8 cellular contexts compared by ENCODE assay signal in the genomic region with DNA sequence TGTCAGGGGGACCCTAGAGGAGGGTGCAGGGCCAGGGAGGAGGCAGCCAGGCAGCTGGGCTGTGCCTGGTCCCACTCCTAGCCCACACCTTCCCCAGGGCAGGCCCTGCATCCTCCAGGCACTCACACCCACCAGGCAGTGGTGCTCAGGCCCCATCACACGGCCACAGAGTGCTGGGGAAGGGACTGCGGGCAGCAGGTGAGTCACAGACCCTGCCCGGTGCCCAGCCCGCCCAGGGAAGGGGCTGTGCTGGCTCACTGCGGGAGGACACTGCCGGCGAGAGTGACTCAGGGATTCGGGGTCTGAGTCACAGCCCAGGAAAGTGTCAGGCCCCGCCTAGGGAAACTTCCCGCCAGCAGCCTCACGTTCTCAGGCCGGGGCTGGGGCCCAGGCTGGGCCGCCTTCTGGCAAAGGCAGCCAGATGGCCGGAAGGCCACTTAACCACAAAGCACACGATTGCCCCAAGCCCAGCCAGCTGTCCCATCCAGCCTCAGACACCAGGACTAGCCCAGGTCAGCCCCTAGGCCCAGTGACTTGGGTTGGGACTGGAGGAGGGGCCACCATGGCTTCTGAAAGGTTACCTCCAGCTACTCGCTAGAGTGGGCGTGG. TPM values are rescaled to one million over a fixed set of nuclear protein-coding genes. Genes with fewer than 3 reads are reported as not detected.
DNase-seq lines count a peak whose midpoint lies in the region; ATAC-seq and TF ChIP-seq lines count a peak whose summit lies in the region.

No MANE protein-coding gene starts in this region.

- H3K4me3 ChIP-seq in SJCRH30, result no peak overlapping the region
- peak overlapping the region in 2 of 10 donors; percentile 5 to 22 for H3K4me3 ChIP-seq in heart right ventricle
- peak overlapping the region in 3 of 4 donors; percentile 25 to 33 (median 31) for H3K4me3 ChIP-seq in gastrocnemius medialis

- H3K9me3 ChIP-seq in SJCRH30 (replicated peaks) (0 out of 2 replicates have a peak, but pooled peaks cover 3% of the 10 kb centered on the region), heart right ventricle (no peaks in the 10 kb centered on the region), gastrocnemius medialis (no peaks in the 10 kb centered on the region)

- H3K36me3 ChIP-seq in SJCRH30 (peaks cover 9% of the 10 kb centered on the region; the same call in 1 of the 2 replicates), heart right ventricle (peaks cover 0 to 33% (median 0%) of the 10 kb centered on the region in 9 donors), gastrocnemius medialis (peaks cover 0 to 36% of the 10 kb centered on the region in 2 donors)

- peak; percentile 99 for DNase-seq in AG20443 (ENCODE audit: low spot score)
- peak; percentile 96 for DNase-seq in GM19240 (ENCODE audit: insufficient read length, low spot score)
- peak; percentile 94 to 96 for DNase-seq in SJCRH30
- peak; percentile 68 to 95 for DNase-seq in activated naive CD4-positive, alpha-beta T cell treated with anti-CD3 and anti-CD28 coated beads, Interleukin-2, amount 50 U/mL, for 72 hours (ENCODE audit: low spot score in 2 of 2)
- DNase-seq in heart right ventricle, result peak; percentile 86 to 87
- peak; percentile 96 to 99 for DNase-seq in gastrocnemius medialis
- DNase-seq in effector CD8-positive, alpha-beta T cell (lab: John Stamatoyannopoulos, UW), result no peak

- H3K4me1 ChIP-seq in SJCRH30 (peaks cover 24% of the 10 kb centered on the region), heart right ventricle (peaks cover 0 to 55% (median 33%) of the 10 kb centered on the region in 9 donors), gastrocnemius medialis (peaks cover 63 to 88% of the 10 kb centered on the region in 2 donors)

- intact Hi-C loops in heart right ventricle (cut with DNase I) (loop anchor here in 4 of 10 donors (5.0 to 10.0 kb wide), 3 partner anchors 43 to 230 kb away; a partner anchor contains a TSS), gastrocnemius medialis (cut with DNase I; ENCODE audit: low total_unique reads) (loop anchor here (1.0 to 10.0 kb wide), 4 partner anchors 38 to 348 kb away; a partner anchor contains a TSS)

- H3K27ac ChIP-seq in SJCRH30 (peak overlapping the region; percentile 78), heart right ventricle (peak overlapping the region in 9 of 10 donors; percentile 38 to 76 (median 63)), gastrocnemius medialis (peak overlapping the region; percentile 97 to 100 (median 100))

- in situ Hi-C loops in gastrocnemius medialis (cut with MboI; ENCODE audit: low sequenced_read_pairs in 4 of 4), result loop anchor here in 1 of 4 donors (10.0 to 25.0 kb wide), 2 partner anchors 90 to 448 kb away; no protein-coding TSS in a partner anchor

- peak in 2 of 9 donors; percentile 11 to 21 for TF ChIP-seq CTCF in heart right ventricle (IDR thresholded peaks at IDR 0.05)
- TF ChIP-seq CTCF in gastrocnemius medialis (IDR thresholded peaks at IDR 0.05 in 4 of 5, conservative IDR thresholded peaks at IDR 0.05 in 1 of 5), result peak in 2 of 5 experiments; percentile 8 to 48

- peaks cover 0 to 12% of the 10 kb centered on the region in 2 donors for H3K36me3 Mint-ChIP-seq in activated naive CD4-positive, alpha-beta T cell treated with anti-CD3 and anti-CD28 coated beads, Interleukin-2, amount 50 U/mL, for 72 hours

- no peaks in the 10 kb centered on the region for H3K9me3 Mint-ChIP-seq in activated naive CD4-positive, alpha-beta T cell treated with anti-CD3 and anti-CD28 coated beads, Interleukin-2, amount 50 U/mL, for 72 hours

- WGBS in heart right ventricle, 2 donors, result 27 to 35% methylated on average over 17 of the region's 17 CpGs

- ATAC-seq in HG03342 (IDR thresholded peaks at IDR 0.05; ENCODE audit: unreplicated experiment) (peak; percentile 89), heart right ventricle (peak; percentile 86 to 93 (median 89)), gastrocnemius medialis (peak; percentile 51 to 64)
- peak; percentile 94 to 98 for ATAC-seq in activated naive CD4-positive, alpha-beta T cell treated with anti-CD3 and anti-CD28 coated beads, Interleukin-2, amount 50 U/mL, for 72 hours

- H3K27me3 ChIP-seq in SJCRH30, result no peaks in the 10 kb centered on the region
- H3K27me3 ChIP-seq in heart right ventricle, result no peaks in the 10 kb centered on the region
- no peaks in the 10 kb centered on the region for H3K27me3 ChIP-seq in gastrocnemius medialis

- TF ChIP-seq POLR2A in gastrocnemius medialis (IDR thresholded peaks at IDR 0.05), result peak; percentile 71 to 74

- peak overlapping the region; percentile 50 to 87 for H3K27ac Mint-ChIP-seq in activated naive CD4-positive, alpha-beta T cell treated with anti-CD3 and anti-CD28 coated beads, Interleukin-2, amount 50 U/mL, for 72 hours

RNA-seq across cellular contexts. Expression of a gene that starts 42.2 kb away (rescaled TPM):
- total RNA-seq in SJCRH30 (2014; rRNA removed; shearing (Covaris generic)), result 87.6 and 90.4 TPM in 2 replicates
- 10 to 100 TPM; 43.0 to 98.3 TPM for total RNA-seq in activated naive CD4-positive, alpha-beta T cell treated with anti-CD3 and anti-CD28 coated beads, Interleukin-2, amount 50 U/mL, for 72 hours
- total RNA-seq in heart right ventricle (10 to 100 TPM; 11.9 to 21.7 (median 16.5) TPM), gastrocnemius medialis (1,000 to 10,000 TPM; 1,150 to 2,167 (median 1,736) TPM)
- 10 to 100 TPM in 1 of 2 donors, 1 to 10 TPM in 1; 8.4 to 10.9 TPM for polyA plus RNA-seq in heart right ventricle

Comparison
In these comparisons a context has a peak if more than half of its experiments do, and no peak if none do; other contexts are left out.
1. RNA of a gene that starts 42.2 kb away (total RNA-seq): 1,150 to 2,167 TPM in gastrocnemius medialis; 43.0 to 98.3 TPM in activated naive CD4-positive, alpha-beta T cell treated with anti-CD3 and anti-CD28 coated beads, Interleukin-2, amount 50 U/mL, for 72 hours, 87.6 to 90.4 TPM in SJCRH30 and 11.9 to 21.7 TPM in heart right ventricle; every median in the first group is over 10 times any median in the second.
2. Peak in every context shown above with its lines, with median percentiles within 50 percentile points of each other: ATAC-seq and H3K27ac ChIP-seq.